11 cellular contexts compared by ENCODE assay signal in the genomic region with DNA sequence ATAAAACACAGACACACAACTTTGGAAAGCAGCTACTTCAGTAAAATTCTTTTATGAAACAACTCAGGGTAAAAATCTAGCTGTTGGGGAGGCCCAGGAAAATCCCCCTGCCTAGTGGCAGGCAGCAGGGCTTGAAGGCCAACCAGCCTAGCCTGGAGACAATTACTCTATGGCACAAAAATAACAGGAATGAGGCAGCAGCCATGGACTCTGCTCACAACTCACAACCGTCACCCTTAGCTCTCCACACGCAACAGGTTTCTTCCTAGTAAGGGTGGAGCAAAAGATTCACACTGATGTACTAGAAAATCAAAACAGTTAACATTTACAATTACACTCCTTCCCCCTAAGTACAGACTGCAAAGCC. TPM values are rescaled to one million over a fixed set of nuclear protein-coding genes. Genes with fewer than 3 reads are reported as not detected.
DNase-seq lines count a peak whose midpoint lies in the region; ATAC-seq, FAIRE-seq and TF ChIP-seq lines count a peak whose summit lies in the region.
"Had no signal": no experiment of that assay in that cellular context is flagged by ENCODE, and none has a peak within 500 bp of the region (broad histone marks: within the 10 kb centered on the region; RNA-seq: fewer than 3 reads in every experiment).

No MANE protein-coding gene starts in this region.

- H2AK5ac ChIP-seq in mesenchymal stem cell (ENCODE audit: low read length, severe bottlenecking), result no peak overlapping the region

- peak; percentile 2; the same call in 2 of the 3 replicates for ATAC-seq in GM12878
- no peak for ATAC-seq in HG02885 (IDR thresholded peaks at IDR 0.05; ENCODE audit: poor library complexity, unreplicated experiment)
- ATAC-seq in HG03039 (IDR thresholded peaks at IDR 0.05; ENCODE audit: unreplicated experiment), result no peak
- ATAC-seq: K562, upper lobe of right lung had no signal

- CTCF ChIA-PET in GM12878 (lab: Yijun Ruan, JAX), result interaction anchor here (0.6 to 11.3 kb wide), 10 partner anchors 13 to 407 kb away, joined by 3 to 272 read pairs (median 4); no protein-coding TSS in a partner anchor

- peak overlapping the region; percentile 20; the same call in 1 of the 2 replicates for H3K27ac ChIP-seq in GM12878 (ENCODE audit: control insufficient read depth, insufficient read depth)
- no peak overlapping the region for H3K27ac ChIP-seq in mesenchymal stem cell (ENCODE audit: low read length, poor library complexity, severe bottlenecking)

- in situ Hi-C loops in GM12878 (cut with MboI), result loop anchor here (25.0 kb wide), 1 partner anchor 309 kb away; the partner anchor contains the start of gene APH1B

- H3K4me1 Mint-ChIP-seq in T-helper 2 cell treated with Interferon-gamma antibody and Interleukin-4, amounts not matched to agents 5 μg/mL and 100 μg/mL, for 36 hours (ENCODE audit: low read depth), result peaks cover 46% of the 10 kb centered on the region

- H2BK12ac ChIP-seq in mesenchymal stem cell (ENCODE audit: low read length in 2 of 2), result no peak overlapping the region

- no peak for TF ChIP-seq CTCF in GM12878 (IDR thresholded peaks at IDR 0.05 in 2 of 3, conservative IDR thresholded peaks at IDR 0.05 in 1 of 3; ENCODE audit: control insufficient read depth in 2 of 3, extremely low read depth in 1 of 3, insufficient read depth in 1 of 3, low read depth in 3 of 3, low read length in 3 of 3)

- no peak for DNase-seq in T-helper 2 cell treated with Interferon-gamma antibody and Interleukin-4, amounts not matched to agents 5 μg/mL and 100 μg/mL, for 36 hours (ENCODE audit: low spot score)
- DNase-seq in T-helper 2 cell, result no peak
- DNase-seq in GM12878 (ENCODE audit: low read depth, low spot score), result no peak
- peak; percentile 48 for DNase-seq in mesenchymal stem cell
- peak; percentile 18 for DNase-seq in stromal cell of bone marrow (ENCODE audit: low read depth)
- DNase-seq in DMS153 treated with DMSO at 0.1 percent for 48 hours (lab: John Stamatoyannopoulos, UW; ENCODE audit: unreplicated experiment), result no peak
- DNase-seq: upper lobe of right lung had no signal

- no peaks in the 10 kb centered on the region for H3K9me3 Mint-ChIP-seq in T-helper 2 cell treated with Interferon-gamma antibody and Interleukin-4, amounts not matched to agents 5 μg/mL and 100 μg/mL, for 36 hours

- no peak for FAIRE-seq in GM12878 (lab: Jason Lieb, UNC)
- FAIRE-seq: K562, keratinocyte had no signal

- H3K4me2 ChIP-seq in GM12878 (ENCODE audit: control insufficient read depth, insufficient read depth) (no peak overlapping the region), mesenchymal stem cell (ENCODE audit: low read length, poor library complexity, severe bottlenecking) (no peak overlapping the region)

- peaks cover 21% of the 10 kb centered on the region for H3K36me3 Mint-ChIP-seq in T-helper 2 cell treated with Interferon-gamma antibody and Interleukin-4, amounts not matched to agents 5 μg/mL and 100 μg/mL, for 36 hours (ENCODE audit: low read depth)

- TF ChIP-seq RAD21 in GM12878 (IDR thresholded peaks at IDR 0.05; ENCODE audit: insufficient read depth, low read depth, low read length), result no peak

- H3K4me1 ChIP-seq in GM12878 (ENCODE audit: control insufficient read depth, insufficient read depth, low read length) (peaks cover 60% of the 10 kb centered on the region), mesenchymal stem cell (ENCODE audit: control insufficient read depth, insufficient read depth, low read depth, low read length) (peaks cover 18% of the 10 kb centered on the region)

- intact Hi-C loops in GM12878 (cut with micrococcal nuclease; ENCODE audit: unreplicated experiment), result loop anchor here (5.0 to 10.0 kb wide), 2 partner anchors 82 to 309 kb away; no protein-coding TSS in a partner anchor

- TF ChIP-seq POLR2A in GM12878 (IDR thresholded peaks at IDR 0.05; ENCODE audit: low read depth, low read length), result no peak

- SMC1A ChIA-PET in GM12878 (lab: Charles Lee; ENCODE audit: uncharacterized antibody, unreplicated experiment), result interaction anchor here (0.9 to 9.7 kb wide), 29 partner anchors 9 to 470 kb away, joined by 3 to 150 read pairs (median 5); no protein-coding TSS in a partner anchor

- no peak overlapping the region for H4K8ac ChIP-seq in mesenchymal stem cell (ENCODE audit: low read length)

- H3K79me1 ChIP-seq in mesenchymal stem cell (replicated peaks; ENCODE audit: low read length, poor library complexity, severe bottlenecking), result peaks cover 2% of the 10 kb centered on the region

- H3K79me2 ChIP-seq in GM12878 (ENCODE audit: control insufficient read depth, insufficient read depth, low read length), result peaks cover 23% of the 10 kb centered on the region

- H3K18ac ChIP-seq in mesenchymal stem cell (ENCODE audit: low read depth in 1 of 2, low read length in 2 of 2), result no peak overlapping the region

- H3K4me3 Mint-ChIP-seq in T-helper 2 cell treated with Interferon-gamma antibody and Interleukin-4, amounts not matched to agents 5 μg/mL and 100 μg/mL, for 36 hours, result no peak overlapping the region

- H3K4ac ChIP-seq in mesenchymal stem cell (ENCODE audit: low read depth in 1 of 2, low read length in 2 of 2), result no peak overlapping the region

- H3K36me3 ChIP-seq in GM12878 (ENCODE audit: control insufficient read depth in 2 of 2, insufficient read depth in 2 of 2, low read length in 1 of 2), result peaks cover under 1 to 5% of the 10 kb centered on the region in 2 experiments; a peak in 3 of 4 replicates
- peaks cover 17 to 25% of the 10 kb centered on the region in 2 experiments for H3K36me3 ChIP-seq in mesenchymal stem cell (ENCODE audit: control insufficient read depth in 1 of 2, insufficient read depth in 2 of 2, low read depth in 1 of 2, low read length in 2 of 2)

- H3K27me3 ChIP-seq in GM12878 (replicated peaks in 1 of 2; ENCODE audit: control insufficient read depth in 2 of 2, insufficient read depth in 2 of 2, low read length in 1 of 2) (no peaks in the 10 kb centered on the region), mesenchymal stem cell (ENCODE audit: control insufficient read depth in 1 of 2, insufficient read depth in 1 of 2, low read length in 2 of 2) (no peaks in the 10 kb centered on the region)
- H3K27me3 ChIP-seq: upper lobe of right lung had no signal

- no peak overlapping the region for H2BK120ac ChIP-seq in mesenchymal stem cell (ENCODE audit: low read depth, low read length)

- H3K9ac ChIP-seq in GM12878 (ENCODE audit: control insufficient read depth, insufficient read depth, low read length) (peak overlapping the region; percentile 30; the same call in 1 of the 2 replicates), mesenchymal stem cell (ENCODE audit: low read length) (peak overlapping the region; percentile 70)

- no peak overlapping the region for H3K14ac ChIP-seq in mesenchymal stem cell (ENCODE audit: low read length in 2 of 2)

- TF ChIP-seq EP300 in GM12878 (IDR thresholded peaks at IDR 0.05; ENCODE audit: borderline replicate concordance in 1 of 2, control insufficient read depth in 1 of 2, low read depth in 2 of 2, low read length in 2 of 2), result no peak

- H3K4me3 ChIP-seq in GM12878, result no peak overlapping the region
- peak overlapping the region in 1 of 2 experiments; percentile 51 for H3K4me3 ChIP-seq in mesenchymal stem cell (ENCODE audit: insufficient read depth in 1 of 2, low read depth in 1 of 2, low read length in 2 of 2)
- H3K4me3 ChIP-seq: K562 had no signal

- POLR2A ChIA-PET in GM12878 (lab: Charles Lee), result interaction anchor here (0.5 to 8.8 kb wide), 13 partner anchors 30 to 147 kb away, joined by 3 to 66 read pairs (median 3); partner anchors contain the start of gene USP3

- H2BK15ac ChIP-seq in mesenchymal stem cell (ENCODE audit: low read depth, poor library complexity, severe bottlenecking), result no peak overlapping the region

- no peak overlapping the region for H2BK5ac ChIP-seq in mesenchymal stem cell (ENCODE audit: low read depth, low read length, poor library complexity, severe bottlenecking)

- H3K23ac ChIP-seq in mesenchymal stem cell (ENCODE audit: low read length in 2 of 2), result no peak overlapping the region

- peak overlapping the region; percentile 43 for H3K27ac Mint-ChIP-seq in T-helper 2 cell treated with Interferon-gamma antibody and Interleukin-4, amounts not matched to agents 5 μg/mL and 100 μg/mL, for 36 hours

- BruUV-seq in GM12878 (replicated peaks; lab: Mats Ljungman, UMichigan), result TSS peak; percentile 17

- RAD21 ChIA-PET in GM12878 (lab: Charles Lee; ENCODE audit: unreplicated experiment), result interaction anchor here (0.7 to 8.2 kb wide), 23 partner anchors 9 to 188 kb away, joined by 3 to 113 read pairs (median 5); partner anchors contain the start of gene USP3

- H2AFZ ChIP-seq in GM12878 (ENCODE audit: control insufficient read depth, low read depth, low read length) (no peak overlapping the region), mesenchymal stem cell (ENCODE audit: low read depth, low read length) (no peak overlapping the region)

- H4K20me1 ChIP-seq in GM12878 (ENCODE audit: control insufficient read depth, insufficient read depth), result no peaks in the 10 kb centered on the region

- no peaks in the 10 kb centered on the region for H3K27me3 Mint-ChIP-seq in T-helper 2 cell treated with Interferon-gamma antibody and Interleukin-4, amounts not matched to agents 5 μg/mL and 100 μg/mL, for 36 hours (ENCODE audit: low read depth)

- no peaks in the 10 kb centered on the region for H3K9me3 ChIP-seq in GM12878 (replicated peaks; ENCODE audit: control insufficient read depth, insufficient read depth, low read length)
- H3K9me3 ChIP-seq in mesenchymal stem cell (ENCODE audit: control insufficient read depth, low read length), result no peaks in the 10 kb centered on the region
- H3K9me3 ChIP-seq: upper lobe of right lung had no signal

- no peak overlapping the region for H4K91ac ChIP-seq in mesenchymal stem cell (ENCODE audit: low read length)

- WGBS in GM12878 (ENCODE audit: insufficient coverage, insufficient replicate concordance, low lambda C conversion rate, missing lambda C conversion rate), result 47% methylated on average over 2 of the region's 2 CpGs
- 92% methylated on average over 2 of the region's 2 CpGs for WGBS in mesenchymal stem cell

RNA-seq across cellular contexts. Expression of gene FBXL22, which starts 0.5 kb away (rescaled TPM):
- 1.2 and 2.1 TPM in 2 replicates for total RNA-seq in GM12878 (2013; cell fraction: nucleolus; rRNA removed)
- total RNA-seq in GM12878 (2014; rRNA removed), result 0.62 and 0.87 TPM in 2 replicates
- 0.28 and 0.40 TPM in 2 replicates for total RNA-seq in GM12878 (2014; rRNA removed; fragmentation: Illumina TruSeq; extraction: Trizol)
- 0.45 and 0.82 TPM in 2 replicates for total RNA-seq in GM12878 (2021)
- polyA plus RNA-seq in GM12878 (2011; ENCODE audit: low read depth), result 0.16 TPM
- polyA plus RNA-seq in GM12878 (2011; rRNA removed), result 0.10 and 0.24 TPM in 2 replicates
- polyA plus RNA-seq in GM12878 (2011; cell fraction: cytosol; rRNA removed), result 0.12 and 0.28 TPM in 2 replicates
- 0.52 and 0.76 TPM in 2 replicates for polyA plus RNA-seq in GM12878 (2011; cell fraction: nucleus; rRNA removed)
- 0.52 and 0.57 TPM in 2 replicates for polyA plus RNA-seq in GM12878 (2012)
- 0.24 and 0.41 TPM in 2 replicates for polyA plus RNA-seq in GM12878 (2014; fragmentation: Illumina TruSeq; extraction: Trizol)
- under 1 TPM; 0.05 to 0.07 TPM for polyA plus RNA-seq in GM12878 (2014; fragmentation: Nextera tagmentation; extraction: Ambion mirVana)
- 0.34 and 0.67 TPM in 2 replicates for polyA plus RNA-seq in GM12878 (2014; rRNA removed)
- 1 to 10 TPM; 2.4 to 2.6 TPM for polyA plus RNA-seq in GM12878 (2016; fragmentation: Nextera tagmentation; extraction: Ambion mirVana)
- polyA minus RNA-seq in GM12878 (2011; rRNA and poly(A)+ RNA removed), result 0.46 and 0.51 TPM in 2 replicates
- polyA minus RNA-seq in GM12878 (2011; cell fraction: cytosol; rRNA and poly(A)+ RNA removed), result 1.7 TPM in 1 of 2 replicates, not detected in the other
- 2.1 and 2.8 TPM in 2 replicates for polyA minus RNA-seq in GM12878 (2011; cell fraction: nucleus; rRNA and poly(A)+ RNA removed)
- 0.11 TPM for polyA plus RNA-seq in mesenchymal stem cell (2013, experiment 1 of 2)
- polyA plus RNA-seq in mesenchymal stem cell (2013, experiment 2 of 2), result 0.10 TPM
- total RNA-seq: K562 had no signal
- polyA plus RNA-seq: K562 had no signal

Comparison
In these comparisons a context has a peak if more than half of its experiments do, and no peak if none do; other contexts are left out.
1. DNase-seq: peak in mesenchymal stem cell (single experiment) and stromal cell of bone marrow (single experiment); none in T-helper 2 cell treated with Interferon-gamma antibody and Interleukin-4, amounts not matched to agents 5 μg/mL and 100 μg/mL, for 36 hours (single experiment), T-helper 2 cell (0 of 5), GM12878 (single experiment) and DMS153 treated with DMSO at 0.1 percent for 48 hours (single experiment).